Comparison of ENCODE assay signal across 1 cellular context in the genomic region with DNA sequence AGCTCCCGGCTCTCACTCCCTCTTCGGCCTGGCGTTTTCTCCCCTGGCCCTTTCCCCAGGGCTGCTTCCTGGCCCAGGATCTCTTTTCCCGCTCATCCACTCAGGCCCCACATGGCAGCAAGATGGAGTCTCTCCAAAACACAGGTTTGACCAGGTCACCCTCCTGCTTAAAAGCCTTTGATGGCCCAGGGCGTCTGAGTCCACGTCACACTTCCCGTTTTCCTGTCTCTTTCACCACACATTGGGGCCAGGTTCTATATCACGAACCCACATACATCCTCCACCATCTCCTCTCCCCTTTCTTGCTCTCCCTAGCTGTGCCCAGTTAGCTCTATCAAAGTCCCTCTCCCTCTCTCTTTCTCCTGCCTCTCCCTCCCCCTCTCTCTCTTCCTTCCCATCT.
TF ChIP-seq lines count a peak whose summit lies in the region.

No MANE protein-coding gene starts in this region.

TF ChIP-seq in K562, 482 proteins besides CTCF, POLR2A, EP300 and RAD21 (continued from another document):
- TF ChIP-seq, protein P1, sequence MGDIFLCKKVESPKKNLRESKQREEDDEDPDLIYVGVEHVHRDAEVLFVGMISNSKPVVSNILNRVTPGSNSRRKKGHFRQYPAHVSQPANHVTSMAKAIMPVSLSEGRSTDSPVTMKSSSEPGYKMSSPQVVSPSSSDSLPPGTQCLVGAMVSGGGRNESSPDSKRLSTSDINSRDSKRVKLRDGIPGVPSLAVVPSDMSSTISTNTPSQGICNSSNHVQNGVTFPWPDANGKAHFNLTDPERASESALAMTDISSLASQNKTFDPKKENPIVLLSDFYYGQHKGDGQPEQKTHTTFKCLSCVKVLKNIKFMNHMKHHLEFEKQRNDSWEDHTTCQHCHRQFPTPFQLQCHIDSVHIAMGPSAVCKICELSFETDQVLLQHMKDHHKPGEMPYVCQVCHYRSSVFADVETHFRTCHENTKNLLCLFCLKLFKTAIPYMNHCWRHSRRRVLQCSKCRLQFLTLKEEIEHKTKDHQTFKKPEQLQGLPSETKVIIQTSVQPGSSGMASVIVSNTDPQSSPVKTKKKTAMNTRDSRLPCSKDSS (IDR thresholded peaks at IDR 0.05; ENCODE audit: low read depth, partially characterized antibody), result no peak
- TF ChIP-seq CREM (IDR thresholded peaks at IDR 0.05; ENCODE audit: low read depth) (peak; percentile 42; the same call in 1 of the 2 replicates), TRIM28 (IDR thresholded peaks at IDR 0.05) (no peak)
